Comparison of ENCODE assay signal across 8 cellular contexts in the genomic region with DNA sequence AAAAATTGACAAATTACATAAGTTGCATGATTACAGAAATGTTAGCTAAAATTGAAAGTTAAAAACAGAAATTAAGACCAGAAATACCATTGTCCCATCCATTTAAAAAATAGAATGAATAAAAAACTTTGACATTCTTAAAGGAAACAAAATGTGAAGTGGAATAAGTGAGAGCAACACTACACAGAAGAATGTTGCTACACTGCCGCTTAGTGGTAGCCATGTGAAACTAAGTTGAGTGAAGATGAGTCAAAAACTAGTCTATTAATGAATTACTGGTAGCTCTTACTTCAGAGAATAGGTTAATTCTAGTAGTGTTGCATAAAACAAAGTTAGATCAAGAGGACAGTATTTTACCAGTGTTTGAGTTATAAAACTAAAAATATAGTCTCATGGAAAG.
DNase-seq lines count a peak whose midpoint lies in the region; ATAC-seq, FAIRE-seq and TF ChIP-seq lines count a peak whose summit lies in the region.

No MANE protein-coding gene starts in this region.

- H3K4me1 ChIP-seq in small intestine (ENCODE audit: control insufficient read depth in 2 of 2, insufficient read depth in 1 of 2, low read depth in 1 of 2, low read length in 1 of 2): no peaks in the 10 kb centered on the region

- no peaks in the 10 kb centered on the region for H3K36me3 Mint-ChIP-seq in activated naive CD4-positive, alpha-beta T cell treated with anti-CD3 and anti-CD28 coated beads for 36 hours (ENCODE audit: low read depth)
- no peaks in the 10 kb centered on the region for H3K36me3 Mint-ChIP-seq in activated naive CD4-positive, alpha-beta T cell treated with anti-CD3 and anti-CD28 coated beads, Interleukin-2, amount 50 U/mL, for 72 hours

- WGBS in small intestine, 3 donors: 0 to 4% (median 0%) methylated on average over 1 of the region's 1 CpG

- no peak for FAIRE-seq in small intestine (lab: Jason Lieb, UNC)

- no peaks in the 10 kb centered on the region for H3K9me3 Mint-ChIP-seq in activated naive CD4-positive, alpha-beta T cell treated with anti-CD3 and anti-CD28 coated beads for 36 hours
- H3K9me3 Mint-ChIP-seq in activated naive CD4-positive, alpha-beta T cell treated with anti-CD3 and anti-CD28 coated beads, Interleukin-2, amount 50 U/mL, for 72 hours: no peaks in the 10 kb centered on the region

- ATAC-seq in activated naive CD4-positive, alpha-beta T cell treated with anti-CD3 and anti-CD28 coated beads, Interleukin-2, amount 50 U/mL, for 72 hours: no peak
- ATAC-seq in HG02642 (IDR thresholded peaks at IDR 0.05; ENCODE audit: poor library complexity, unreplicated experiment) (peak; percentile 67), sciatic nerve (no peak)

- intact Hi-C loops in activated naive CD4-positive, alpha-beta T cell treated with anti-CD3 and anti-CD28 coated beads for 36 hours (cut with micrococcal nuclease): loop anchor here (5.0 to 10.0 kb wide), 3 partner anchors 812 to 1332 kb away; no protein-coding TSS in a partner anchor
- intact Hi-C loops in sciatic nerve (cut with DNase I): no loop called here

- H3K4me3 Mint-ChIP-seq in activated naive CD4-positive, alpha-beta T cell treated with anti-CD3 and anti-CD28 coated beads for 36 hours: no peak overlapping the region

- CTCF ChIA-PET in activated naive CD4-positive, alpha-beta T cell treated with anti-CD3 and anti-CD28 coated beads for 36 hours (lab: Charles Lee): interaction anchor here (0.7 kb wide), 1 partner anchor 942 kb away, joined by 3 read pairs; no protein-coding TSS in a partner anchor

- no peak overlapping the region for H3K27ac Mint-ChIP-seq in activated naive CD4-positive, alpha-beta T cell treated with anti-CD3 and anti-CD28 coated beads for 36 hours
- no peak overlapping the region for H3K27ac Mint-ChIP-seq in activated naive CD4-positive, alpha-beta T cell treated with anti-CD3 and anti-CD28 coated beads, Interleukin-2, amount 50 U/mL, for 72 hours

- H3K27ac ChIP-seq in small intestine (ENCODE audit: low read depth in 1 of 2, low read length in 1 of 2): no peak overlapping the region

- H3K4me1 Mint-ChIP-seq in activated naive CD4-positive, alpha-beta T cell treated with anti-CD3 and anti-CD28 coated beads for 36 hours (ENCODE audit: low read depth): no peaks in the 10 kb centered on the region

- no peaks in the 10 kb centered on the region for H3K27me3 ChIP-seq in small intestine (ENCODE audit: control insufficient read depth in 2 of 2, insufficient read depth in 2 of 2, low read length in 2 of 2)

- H3K36me3 ChIP-seq in small intestine (ENCODE audit: control insufficient read depth in 2 of 2, insufficient read depth in 2 of 2, low read length in 2 of 2): no peaks in the 10 kb centered on the region

- no peak overlapping the region for H3K4me3 ChIP-seq in small intestine (ENCODE audit: low read depth in 1 of 2, low read length in 2 of 2)

- no peaks in the 10 kb centered on the region for H3K27me3 Mint-ChIP-seq in activated naive CD4-positive, alpha-beta T cell treated with anti-CD3 and anti-CD28 coated beads for 36 hours (ENCODE audit: low read depth)

- no peak for TF ChIP-seq POLR2A in erythroblast (IDR thresholded peaks at IDR 0.05; ENCODE audit: low read length)

- H3K9me3 ChIP-seq in small intestine (ENCODE audit: control insufficient read depth, low read depth): no peaks in the 10 kb centered on the region

- peak; percentile 6 for DNase-seq in activated naive CD4-positive, alpha-beta T cell treated with anti-CD3 and anti-CD28 coated beads for 36 hours
- DNase-seq in activated naive CD4-positive, alpha-beta T cell treated with anti-CD3 and anti-CD28 coated beads, Interleukin-2, amount 50 U/mL, for 72 hours (ENCODE audit: low spot score in 2 of 2): no peak
- DNase-seq in NCI-H82 (lab: John Stamatoyannopoulos, UW): peak; percentile 70
- DNase-seq in erythroblast (lab: John Stamatoyannopoulos, UW): peak; percentile 0 to 2
- peak; percentile 1 for DNase-seq in small intestine
- no peak for DNase-seq in stimulated activated CD4-positive, alpha-beta T cell treated with anti-CD3 and anti-CD28 coated beads, Interleukin-4, amount 100 ng/mL, for 1 hour
- no peak for DNase-seq in sciatic nerve (ENCODE audit: low spot score)

Comparison
In these comparisons a context has a peak if more than half of its experiments do, and no peak if none do; other contexts are left out.
1. DNase-seq: peak in activated naive CD4-positive, alpha-beta T cell treated with anti-CD3 and anti-CD28 coated beads for 36 hours (single experiment), NCI-H82 (single experiment), erythroblast (2 of 2) and small intestine (single experiment); none in activated naive CD4-positive, alpha-beta T cell treated with anti-CD3 and anti-CD28 coated beads, Interleukin-2, amount 50 U/mL, for 72 hours (0 of 2), stimulated activated CD4-positive, alpha-beta T cell treated with anti-CD3 and anti-CD28 coated beads, Interleukin-4, amount 100 ng/mL, for 1 hour (single experiment) and sciatic nerve (single experiment).